ENCODE assay signal across 19 cellular contexts in the genomic region with DNA sequence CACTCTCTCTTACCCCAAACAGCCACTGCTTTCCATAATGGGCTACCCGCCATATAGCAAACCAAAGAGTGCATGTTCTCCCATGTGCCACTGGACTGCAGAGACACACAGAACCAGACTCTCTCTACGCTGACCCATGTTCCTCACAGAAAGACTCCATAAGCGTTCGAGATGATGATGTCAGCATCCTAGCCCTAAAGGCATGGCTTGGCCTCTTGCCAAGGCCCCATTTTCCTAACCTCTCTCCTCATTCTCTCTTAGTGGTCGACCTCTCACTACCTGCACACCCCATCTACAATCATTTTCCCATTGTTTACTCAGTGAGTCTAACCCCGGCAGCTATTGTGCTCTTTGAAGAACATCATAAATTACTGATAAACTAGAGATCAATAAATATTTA. TPM values are rescaled to one million over a fixed set of nuclear protein-coding genes. Genes with fewer than 3 reads are reported as not detected.
DNase-seq lines count a peak whose midpoint lies in the region; ATAC-seq and TF ChIP-seq lines count a peak whose summit lies in the region.
"Had no signal": no experiment of that assay in that cellular context is flagged by ENCODE, and none has a peak within 500 bp of the region (broad histone marks: within the 10 kb centered on the region; RNA-seq: fewer than 3 reads in every experiment).

No MANE protein-coding gene starts in this region.

- WGBS in mesenchymal stem cell, result 95% methylated on average over 5 of the region's 6 CpGs

- H3K27me3 Mint-ChIP-seq in MCF 10A (ENCODE audit: insufficient read depth, unreplicated experiment), result no peaks in the 10 kb centered on the region
- no peaks in the 10 kb centered on the region for H3K27me3 Mint-ChIP-seq in activated naive CD8-positive, alpha-beta T cell treated with anti-CD3 and anti-CD28 coated beads, Interleukin-2, amount 50 U/mL, for 24 hours
- H3K27me3 Mint-ChIP-seq: dendritic cell treated with granulocyte-macrophage colony-stimulating factor and Interleukin-4, amounts not matched to agents 40 ng/mL and 50 ng/mL, for 4 days had no signal

- no peak overlapping the region for H3K18ac ChIP-seq in mesenchymal stem cell (ENCODE audit: low read depth in 1 of 2, low read length in 2 of 2)

- no peaks in the 10 kb centered on the region for H3K36me3 ChIP-seq in breast epithelium
- H3K36me3 ChIP-seq in mesenchymal stem cell (ENCODE audit: control insufficient read depth in 1 of 2, insufficient read depth in 2 of 2, low read depth in 1 of 2, low read length in 2 of 2), result peaks cover 14 to 30% of the 10 kb centered on the region in 2 experiments

- no peak for TF ChIP-seq POLR2A in breast epithelium (IDR thresholded peaks at IDR 0.05)

- H3K4me1 ChIP-seq in breast epithelium, result peaks cover 0 to 9% of the 10 kb centered on the region in 2 donors
- peaks cover 10% of the 10 kb centered on the region for H3K4me1 ChIP-seq in mesenchymal stem cell (ENCODE audit: control insufficient read depth, insufficient read depth, low read depth, low read length)

- H3K4me2 ChIP-seq in mesenchymal stem cell (ENCODE audit: low read length, poor library complexity, severe bottlenecking), result no peak overlapping the region

- peaks cover 45% of the 10 kb centered on the region for H3K36me3 Mint-ChIP-seq in MCF 10A (ENCODE audit: insufficient read depth, unreplicated experiment)
- peaks cover 18% of the 10 kb centered on the region for H3K36me3 Mint-ChIP-seq in activated naive CD8-positive, alpha-beta T cell treated with anti-CD3 and anti-CD28 coated beads, Interleukin-2, amount 50 U/mL, for 24 hours (ENCODE audit: low read depth)

- no peak for TF ChIP-seq CTCF in MCF 10A (IDR thresholded peaks at IDR 0.05; ENCODE audit: unreplicated experiment)
- TF ChIP-seq CTCF in breast epithelium (IDR thresholded peaks at IDR 0.05), result no peak
- TF ChIP-seq CTCF in GM13977 (IDR thresholded peaks at IDR 0.05; ENCODE audit: extremely low read depth, insufficient read depth, missing control alignments), result no peak

- no peaks in the 10 kb centered on the region for H3K9me3 Mint-ChIP-seq in MCF 10A (ENCODE audit: unreplicated experiment)
- H3K9me3 Mint-ChIP-seq in activated naive CD8-positive, alpha-beta T cell treated with anti-CD3 and anti-CD28 coated beads, Interleukin-2, amount 50 U/mL, for 24 hours, result no peaks in the 10 kb centered on the region
- H3K9me3 Mint-ChIP-seq: dendritic cell treated with granulocyte-macrophage colony-stimulating factor and Interleukin-4, amounts not matched to agents 40 ng/mL and 50 ng/mL, for 4 days had no signal

- H3K4me3 Mint-ChIP-seq in MCF 10A (ENCODE audit: unreplicated experiment), result no peak overlapping the region
- no peak overlapping the region for H3K4me3 Mint-ChIP-seq in activated naive CD8-positive, alpha-beta T cell treated with anti-CD3 and anti-CD28 coated beads, Interleukin-2, amount 50 U/mL, for 24 hours
- H3K4me3 Mint-ChIP-seq: dendritic cell treated with granulocyte-macrophage colony-stimulating factor and Interleukin-4, amounts not matched to agents 40 ng/mL and 50 ng/mL, for 4 days had no signal

- peaks cover 36% of the 10 kb centered on the region for H3K4me1 Mint-ChIP-seq in MCF 10A (ENCODE audit: insufficient read depth, unreplicated experiment)
- H3K4me1 Mint-ChIP-seq in activated naive CD8-positive, alpha-beta T cell treated with anti-CD3 and anti-CD28 coated beads, Interleukin-2, amount 50 U/mL, for 24 hours, result peaks cover 36% of the 10 kb centered on the region

- peak; percentile 58 for DNase-seq in MCF 10A (ENCODE audit: unreplicated experiment)
- DNase-seq in breast epithelium (ENCODE audit: low spot score in 2 of 2), result no peak
- peak in 2 of 3 experiments; percentile 56 to 84 for DNase-seq in NCI-H1417 (lab: John Stamatoyannopoulos, UW)
- DNase-seq in activated naive CD8-positive, alpha-beta T cell treated with anti-CD3 and anti-CD28 coated beads, Interleukin-2, amount 50 U/mL, for 24 hours, result no peak
- no peak for DNase-seq in mesenchymal stem cell
- DNase-seq in NCI-H2107 treated with DMSO at 0.1 percent for 48 hours (lab: John Stamatoyannopoulos, UW; ENCODE audit: unreplicated experiment), result no peak
- DNase-seq in GM13977 (ENCODE audit: low spot score), result no peak
- DNase-seq in Right ventricle myocardium superior, result no peak
- DNase-seq: activated naive CD4-positive, alpha-beta T cell; mucosa of descending colon; NCI-H1048; NCI-H446 treated with DMSO at 0.1 percent for 48 hours; SIG-M5 had no signal

- H2BK5ac ChIP-seq in mesenchymal stem cell (ENCODE audit: low read depth, low read length, poor library complexity, severe bottlenecking), result no peak overlapping the region

- H3K27ac ChIP-seq in breast epithelium, result no peak overlapping the region
- H3K27ac ChIP-seq in mesenchymal stem cell (ENCODE audit: low read length, poor library complexity, severe bottlenecking), result no peak overlapping the region
- H3K27ac ChIP-seq: epithelial cell of prostate had no signal

- H4K91ac ChIP-seq in mesenchymal stem cell (ENCODE audit: low read length), result no peak overlapping the region

- no peak overlapping the region for H2BK120ac ChIP-seq in mesenchymal stem cell (ENCODE audit: low read depth, low read length)

- H3K4me3 ChIP-seq in breast epithelium, result no peak overlapping the region
- H3K4me3 ChIP-seq in mesenchymal stem cell (ENCODE audit: insufficient read depth in 1 of 2, low read depth in 1 of 2, low read length in 2 of 2), result no peak overlapping the region
- H3K4me3 ChIP-seq: mucosa of descending colon had no signal

- no peak for ATAC-seq in activated naive CD8-positive, alpha-beta T cell treated with anti-CD3 and anti-CD28 coated beads, Interleukin-2, amount 50 U/mL, for 24 hours
- no peak for ATAC-seq in Right ventricle myocardium superior (ENCODE audit: poor library complexity)
- ATAC-seq: left lobe of liver, mucosa of descending colon, sciatic nerve had no signal

- intact Hi-C loops in MCF 10A (cut with micrococcal nuclease), result no loop called here
- intact Hi-C loops in breast epithelium (cut with DNase I; ENCODE audit: low total_unique reads), result no loop called here
- intact Hi-C loops in Right ventricle myocardium superior (cut with DNase I), result no loop called here

- no TSS peak for BruUV-seq in MCF 10A (replicated peaks; lab: Mats Ljungman, UMichigan)

- no peak overlapping the region for H2BK12ac ChIP-seq in mesenchymal stem cell (ENCODE audit: low read length in 2 of 2)

- no peak overlapping the region for H2AK5ac ChIP-seq in mesenchymal stem cell (ENCODE audit: low read length, severe bottlenecking)

- H2AFZ ChIP-seq in mesenchymal stem cell (ENCODE audit: low read depth, low read length), result no peak overlapping the region

- CTCF ChIA-PET in MCF 10A (lab: Yijun Ruan, JAX), result interaction anchor here (0.7 kb wide), 1 partner anchor 331 kb away, joined by 4 read pairs; no protein-coding TSS in a partner anchor

- H3K9ac ChIP-seq in mesenchymal stem cell (ENCODE audit: low read length), result no peak overlapping the region

- no peak overlapping the region for H2BK15ac ChIP-seq in mesenchymal stem cell (ENCODE audit: low read depth, poor library complexity, severe bottlenecking)

- H3K23ac ChIP-seq in mesenchymal stem cell (ENCODE audit: low read length in 2 of 2), result no peak overlapping the region

- H4K8ac ChIP-seq in mesenchymal stem cell (ENCODE audit: low read length), result no peak overlapping the region

- H3K9me3 ChIP-seq in breast epithelium (no peaks in the 10 kb centered on the region), mesenchymal stem cell (ENCODE audit: control insufficient read depth, low read length) (no peaks in the 10 kb centered on the region)
- H3K9me3 ChIP-seq: mucosa of descending colon had no signal

- peak overlapping the region; percentile 75 for H3K27ac Mint-ChIP-seq in MCF 10A (ENCODE audit: low read depth, unreplicated experiment)
- H3K27ac Mint-ChIP-seq in activated naive CD8-positive, alpha-beta T cell treated with anti-CD3 and anti-CD28 coated beads, Interleukin-2, amount 50 U/mL, for 24 hours, result peak overlapping the region; percentile 29
- H3K27ac Mint-ChIP-seq: dendritic cell treated with granulocyte-macrophage colony-stimulating factor and Interleukin-4, amounts not matched to agents 40 ng/mL and 50 ng/mL, for 4 days had no signal

- H3K14ac ChIP-seq in mesenchymal stem cell (ENCODE audit: low read length in 2 of 2), result no peak overlapping the region

- H3K79me1 ChIP-seq in mesenchymal stem cell (replicated peaks; ENCODE audit: low read length, poor library complexity, severe bottlenecking), result peaks cover 8% of the 10 kb centered on the region

- no peak overlapping the region for H3K4ac ChIP-seq in mesenchymal stem cell (ENCODE audit: low read depth in 1 of 2, low read length in 2 of 2)

- H3K27me3 ChIP-seq in breast epithelium (no peaks in the 10 kb centered on the region), mesenchymal stem cell (ENCODE audit: control insufficient read depth in 1 of 2, insufficient read depth in 1 of 2, low read length in 2 of 2) (no peaks in the 10 kb centered on the region)

- POLR2A ChIA-PET in MCF 10A (lab: Yijun Ruan, JAX), result no interaction called here

- in situ Hi-C loops in GM13977 (cut with MboI; ENCODE audit: low pct_unique_long_range_greater_than_20kb, low sequenced_read_pairs, unreplicated experiment), result no loop called here

RNA-seq across cellular contexts. Expression of gene NDUFC2, which starts 4.9 kb away (rescaled TPM):
- total RNA-seq in MCF 10A (2022) (156 and 186 TPM in 2 replicates), breast epithelium (100 to 1,000 TPM; 101 to 105 (median 103) TPM), Right ventricle myocardium superior (328 TPM)
- polyA plus RNA-seq in mesenchymal stem cell (2013, experiment 1 of 2), result 291 TPM
- polyA plus RNA-seq in mesenchymal stem cell (2013, experiment 2 of 2), result 297 TPM

RNA-seq across cellular contexts. Expression of gene THRSP, which starts 11.1 kb away (rescaled TPM):
- not detected in 2 replicates for total RNA-seq in MCF 10A (2022)
- 10 to 100 TPM in 1 of 3 donors, 1 to 10 TPM in 2; 1.6 to 74.9 (median 5.7) TPM for total RNA-seq in breast epithelium
- not detected for polyA plus RNA-seq in mesenchymal stem cell (2013, experiment 1 of 2)
- not detected for polyA plus RNA-seq in mesenchymal stem cell (2013, experiment 2 of 2)
- total RNA-seq in Right ventricle myocardium superior, result 2.6 TPM
- total RNA-seq: osteoblast; T-helper 2 cell treated with Interferon-gamma antibody and Interleukin-4, amounts not matched to agents 100 ng/mL and 5 ng/mL, for 36 hours had no signal

RNA-seq across cellular contexts. Expression of gene KCTD14, which starts 51.7 kb away (rescaled TPM):
- total RNA-seq in MCF 10A (2022) (1.5 and 2.2 TPM in 2 replicates), breast epithelium (10 to 100 TPM in 1 of 3 donors, 1 to 10 TPM in 1, under 1 TPM in 1; 0.64 to 22.4 (median 7.9) TPM), Right ventricle myocardium superior (not detected)
- 2.1 TPM for polyA plus RNA-seq in mesenchymal stem cell (2013, experiment 1 of 2)
- polyA plus RNA-seq in mesenchymal stem cell (2013, experiment 2 of 2), result 2.0 TPM

Comparison
In these comparisons a context has a peak if more than half of its experiments do, and no peak if none do; other contexts are left out.
1. DNase-seq: peak in MCF 10A (single experiment) and NCI-H1417 (2 of 3); none in breast epithelium (0 of 2), activated naive CD8-positive, alpha-beta T cell treated with anti-CD3 and anti-CD28 coated beads, Interleukin-2, amount 50 U/mL, for 24 hours (single experiment), mesenchymal stem cell (single experiment), NCI-H2107 treated with DMSO at 0.1 percent for 48 hours (single experiment), GM13977 (single experiment) and Right ventricle myocardium superior (single experiment).